15 cellular contexts compared by ENCODE assay signal in genomic region chr7:50359258-50359994, GRCh38. TPM values are rescaled to one million over a fixed set of nuclear protein-coding genes. Genes with fewer than 3 reads are reported as not detected.
DNase-seq lines count a peak whose midpoint lies in the region; ATAC-seq and TF ChIP-seq lines count a peak whose summit lies in the region.
"Had no signal": no experiment of that assay in that cellular context is flagged by ENCODE, and none has a peak within 500 bp of the region (broad histone marks: within the 10 kb centered on the region; RNA-seq: fewer than 3 reads in every experiment).

No MANE protein-coding gene starts in this region.

- H3K9me3 ChIP-seq in BLaER1: no peaks in the 10 kb centered on the region
- H3K9me3 ChIP-seq: BE2C, gastroesophageal sphincter, SJCRH30, upper lobe of right lung had no signal

- peak overlapping the region; percentile 66 for H3K27ac ChIP-seq in BLaER1
- H3K27ac ChIP-seq in GM23338 (ENCODE audit: low read depth): no peak overlapping the region
- H3K27ac ChIP-seq: gastroesophageal sphincter, SJCRH30, upper lobe of right lung had no signal

- no peak overlapping the region for H3K4me3 Mint-ChIP-seq in GM23338
- H3K4me3 Mint-ChIP-seq in activated T-helper 2 cell treated with anti-CD3 and anti-CD28 coated beads, Interferon-gamma antibody, Interleukin-2, Interleukin-4, amounts not matched to agents 10 μg/mL and 5 μg/mL and 100 μg/mL, durations not matched to agents 14 hours and 24 hours and 36 hours (ENCODE audit: low read depth): peak overlapping the region; percentile 57
- H3K4me3 Mint-ChIP-seq in naive B cell: peak overlapping the region in 2 of 8 donors; percentile 29 to 57

- ATAC-seq in GM23338 (no peak), naive B cell (ENCODE audit: low read depth in 2 of 2) (no peak), GM18858 (IDR thresholded peaks at IDR 0.05; ENCODE audit: unreplicated experiment) (no peak)
- ATAC-seq: gastroesophageal sphincter, upper lobe of right lung had no signal

- no peaks in the 10 kb centered on the region for H3K79me2 ChIP-seq in GM23338 (replicated peaks; ENCODE audit: insufficient read depth)

- DNase-seq in GM23338 (ENCODE audit: low spot score) (no peak), naive B cell (no peak), MV-4-11 (lab: John Stamatoyannopoulos, UW) (no peak), NCI-H146 (lab: John Stamatoyannopoulos, UW) (no peak)
- DNase-seq in activated T-helper 2 cell treated with anti-CD3 and anti-CD28 coated beads, Interferon-gamma antibody, Interleukin-2, Interleukin-4, amounts not matched to agents 10 μg/mL and 5 μg/mL and 100 μg/mL, durations not matched to agents 14 hours and 24 hours and 36 hours (ENCODE audit: low spot score): no peak
- DNase-seq in stimulated activated CD8-positive, alpha-beta memory T cell treated with anti-CD3 and anti-CD28 coated beads, Interleukin-4, amount 100 ng/mL, for 48 hours: no peak
- DNase-seq: NCI-H1092, SJCRH30, upper lobe of right lung had no signal

- H3K4me3 ChIP-seq in BLaER1: no peak overlapping the region
- H3K4me3 ChIP-seq in GM23338: no peak overlapping the region
- H3K4me3 ChIP-seq: gastroesophageal sphincter, SJCRH30, upper lobe of right lung had no signal

- H3K9me3 Mint-ChIP-seq in GM23338 (no peaks in the 10 kb centered on the region; the same call in 2 of the 3 replicates), naive B cell (no peaks in the 10 kb centered on the region)
- no peaks in the 10 kb centered on the region for H3K9me3 Mint-ChIP-seq in activated T-helper 2 cell treated with anti-CD3 and anti-CD28 coated beads, Interferon-gamma antibody, Interleukin-2, Interleukin-4, amounts not matched to agents 10 μg/mL and 5 μg/mL and 100 μg/mL, durations not matched to agents 14 hours and 24 hours and 36 hours

- H4K20me1 ChIP-seq in BLaER1 (peaks cover 95% of the 10 kb centered on the region), GM23338 (replicated peaks; ENCODE audit: insufficient read depth) (no peaks in the 10 kb centered on the region)

- no peaks in the 10 kb centered on the region for H3F3A ChIP-seq in GM23338 (replicated peaks; ENCODE audit: low read depth)

- H3K27me3 Mint-ChIP-seq in GM23338 (ENCODE audit: insufficient read depth, low read depth, poor library complexity): peaks cover 10% of the 10 kb centered on the region
- H3K27me3 Mint-ChIP-seq in activated T-helper 2 cell treated with anti-CD3 and anti-CD28 coated beads, Interferon-gamma antibody, Interleukin-2, Interleukin-4, amounts not matched to agents 10 μg/mL and 5 μg/mL and 100 μg/mL, durations not matched to agents 14 hours and 24 hours and 36 hours (ENCODE audit: low read depth): no peaks in the 10 kb centered on the region
- no peaks in the 10 kb centered on the region for H3K27me3 Mint-ChIP-seq in naive B cell

- no peak for TF ChIP-seq CTCF in GM23338 (conservative IDR thresholded peaks at IDR 0.05; ENCODE audit: low read depth in 2 of 2)

- H3K4me1 Mint-ChIP-seq in GM23338 (peaks cover 11% of the 10 kb centered on the region), naive B cell (peaks cover 78 to 95% (median 84%) of the 10 kb centered on the region in 3 donors)
- peaks cover 94% of the 10 kb centered on the region for H3K4me1 Mint-ChIP-seq in activated T-helper 2 cell treated with anti-CD3 and anti-CD28 coated beads, Interferon-gamma antibody, Interleukin-2, Interleukin-4, amounts not matched to agents 10 μg/mL and 5 μg/mL and 100 μg/mL, durations not matched to agents 14 hours and 24 hours and 36 hours (ENCODE audit: low read depth)

- no peak overlapping the region for H3K9ac ChIP-seq in BLaER1

- peaks cover 9% of the 10 kb centered on the region for H3K9me2 ChIP-seq in GM23338 (ENCODE audit: insufficient read depth)

- H3K27ac Mint-ChIP-seq in GM23338: peak overlapping the region; percentile 49
- peak overlapping the region; percentile 98 for H3K27ac Mint-ChIP-seq in activated T-helper 2 cell treated with anti-CD3 and anti-CD28 coated beads, Interferon-gamma antibody, Interleukin-2, Interleukin-4, amounts not matched to agents 10 μg/mL and 5 μg/mL and 100 μg/mL, durations not matched to agents 14 hours and 24 hours and 36 hours
- peak overlapping the region; percentile 56 to 95 (median 86) for H3K27ac Mint-ChIP-seq in naive B cell
- H3K27ac Mint-ChIP-seq: progenitor cell of endocrine pancreas had no signal

- peaks cover 99% of the 10 kb centered on the region for H3K36me3 ChIP-seq in BLaER1
- H3K36me3 ChIP-seq in GM23338 (ENCODE audit: insufficient read depth): no peaks in the 10 kb centered on the region
- H3K36me3 ChIP-seq: BE2C, gastroesophageal sphincter, SJCRH30, upper lobe of right lung had no signal

- H3K27me3 ChIP-seq in BLaER1: no peaks in the 10 kb centered on the region
- H3K27me3 ChIP-seq in GM23338 (ENCODE audit: insufficient read depth): no peaks in the 10 kb centered on the region
- H3K27me3 ChIP-seq: upper lobe of right lung had no signal

- H3K36me3 Mint-ChIP-seq in GM23338 (ENCODE audit: low read depth) (no peaks in the 10 kb centered on the region), naive B cell (peaks cover 43 to 48% of the 10 kb centered on the region in 2 donors)
- H3K36me3 Mint-ChIP-seq in activated T-helper 2 cell treated with anti-CD3 and anti-CD28 coated beads, Interferon-gamma antibody, Interleukin-2, Interleukin-4, amounts not matched to agents 10 μg/mL and 5 μg/mL and 100 μg/mL, durations not matched to agents 14 hours and 24 hours and 36 hours (ENCODE audit: low read depth): peaks cover 99% of the 10 kb centered on the region

- H3K4me1 ChIP-seq in BLaER1 (peaks cover 39% of the 10 kb centered on the region), GM23338 (ENCODE audit: insufficient read depth) (no peaks in the 10 kb centered on the region)
- H3K4me1 ChIP-seq: BE2C, gastroesophageal sphincter, SJCRH30 had no signal

- H2AFZ ChIP-seq in GM23338: 0 out of 2 replicates have a peak overlapping the region, but pooled peaks have one; percentile 52

- no peak overlapping the region for H3K4me2 ChIP-seq in BLaER1
- H3K4me2 ChIP-seq in GM23338: no peak overlapping the region

- intact Hi-C loops in activated T-helper 2 cell treated with anti-CD3 and anti-CD28 coated beads, Interferon-gamma antibody, Interleukin-2, Interleukin-4, amounts not matched to agents 10 μg/mL and 5 μg/mL and 100 μg/mL, durations not matched to agents 14 hours and 24 hours and 36 hours (cut with micrococcal nuclease): no loop called here

TF ChIP-seq in GM23338, 12 proteins besides CTCF, POLR2A, EP300 and RAD21 (continues in another document):
- no peak for TF ChIP-seq ZNF331 (CRISPR knock-in tag; IDR thresholded peaks at IDR 0.05; ENCODE audit: low read depth)
- TF ChIP-seq NANOG (IDR thresholded peaks at IDR 0.05; ENCODE audit: borderline replicate concordance): no peak
- no peak for TF ChIP-seq STAT1 (IDR thresholded peaks at IDR 0.05; ENCODE audit: unreplicated experiment)

RNA-seq across cellular contexts. Expression of gene IKZF1, which starts 54.9 kb away (rescaled TPM):
- 0.43 and 1.8 TPM in 2 replicates for total RNA-seq in GM23338 (2014; rRNA removed; shearing (Covaris generic))
- 0.45 and 0.57 TPM in 2 replicates for polyA plus RNA-seq in GM23338 (2016; fragmentation: Nextera tagmentation; extraction: Ambion mirVana)
- total RNA-seq in activated T-helper 2 cell treated with anti-CD3 and anti-CD28 coated beads, Interferon-gamma antibody, Interleukin-2, Interleukin-4, amounts not matched to agents 10 μg/mL and 5 μg/mL and 100 μg/mL, durations not matched to agents 14 hours and 24 hours and 36 hours: 360 and 371 TPM in 2 replicates
- 100 to 1,000 TPM; 127 to 347 (median 205) TPM for polyA plus RNA-seq in naive B cell (ENCODE audit: low read depth in 6 of 6)
- total RNA-seq: HT1080, SJCRH30 had no signal

Comparison
In these comparisons a context has a peak if more than half of its experiments do, and no peak if none do; other contexts are left out.
1. RNA of gene IKZF1, which starts 54.9 kb away (total RNA-seq): 360 to 371 TPM in activated T-helper 2 cell treated with anti-CD3 and anti-CD28 coated beads, Interferon-gamma antibody, Interleukin-2, Interleukin-4, amounts not matched to agents 10 μg/mL and 5 μg/mL and 100 μg/mL, durations not matched to agents 14 hours and 24 hours and 36 hours; 0.43 to 1.8 TPM in GM23338; every median in the first group is over 100 times any median in the second.
2. Peak in every context shown above with its lines, with median percentiles within 50 percentile points of each other: H3K27ac Mint-ChIP-seq.